ENCODE assay signal across 15 cellular contexts in the genomic region with DNA sequence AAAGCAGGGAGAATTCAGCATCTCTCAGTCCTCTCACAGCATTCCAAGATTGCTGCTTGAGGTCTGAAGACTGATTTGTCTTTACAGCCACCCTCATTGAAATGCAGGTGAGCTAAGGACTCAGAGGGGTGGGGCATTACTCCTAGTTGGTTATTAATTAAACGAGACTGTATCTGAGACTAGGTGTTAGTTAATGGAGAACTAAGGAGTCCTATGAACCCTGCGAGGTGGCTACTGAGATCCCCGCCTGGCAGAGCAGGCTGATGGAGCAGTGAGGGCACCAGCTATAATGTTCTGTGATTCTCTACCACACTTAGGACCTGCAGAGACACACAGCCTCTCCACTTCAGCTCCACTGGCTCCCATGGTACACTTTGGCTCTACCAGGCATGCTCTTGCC.
DNase-seq lines count a peak whose midpoint lies in the region; ATAC-seq, FAIRE-seq and TF ChIP-seq lines count a peak whose summit lies in the region.
"Had no signal": no experiment of that assay in that cellular context is flagged by ENCODE, and none has a peak within 500 bp of the region (broad histone marks: within the 10 kb centered on the region; RNA-seq: fewer than 3 reads in every experiment).

No MANE protein-coding gene starts in this region.

- no peaks in the 10 kb centered on the region for H4K20me1 ChIP-seq in mammary epithelial cell (ENCODE audit: insufficient read depth, low read length)

- peak overlapping the region; percentile 14 for H3K27ac Mint-ChIP-seq in type B pancreatic cell
- H3K27ac Mint-ChIP-seq: CD14-positive monocyte, IgD-negative memory B cell had no signal

- H2BK5ac ChIP-seq in mesendoderm (ENCODE audit: low read length): no peak overlapping the region

- peak overlapping the region; percentile 54 for H3K18ac ChIP-seq in mesendoderm (ENCODE audit: low read length)

- H3K4me1 Mint-ChIP-seq in type B pancreatic cell (ENCODE audit: unreplicated experiment): peaks cover 12% of the 10 kb centered on the region
- H3K4me1 Mint-ChIP-seq: IgD-negative memory B cell had no signal

- dilution Hi-C loops in mammary epithelial cell (cut with HindIII; ENCODE audit: low sequenced_read_pairs): no loop called here

- H2BK120ac ChIP-seq in mesendoderm (ENCODE audit: low read depth, low read length): no peak overlapping the region

- H3K4me3 ChIP-seq in kidney (ENCODE audit: low read length in 2 of 2): no peak overlapping the region
- H3K4me3 ChIP-seq in mesendoderm (ENCODE audit: low read length): no peak overlapping the region
- H3K4me3 ChIP-seq in mammary epithelial cell (replicated peaks in 1 of 3; ENCODE audit: insufficient read depth in 1 of 3, low read depth in 2 of 3, low read length in 3 of 3): no peak overlapping the region

- no peak overlapping the region for H2BK15ac ChIP-seq in mesendoderm (replicated peaks; ENCODE audit: low read depth)

- H3K9me3 Mint-ChIP-seq in type B pancreatic cell: no peaks in the 10 kb centered on the region
- H3K9me3 Mint-ChIP-seq: CD14-positive monocyte, IgD-negative memory B cell had no signal

- WGBS in mesendoderm (ENCODE audit: extremely low coverage, insufficient coverage, low lambda C conversion rate): no CpG with 5 or more reads among the region's 3 CpGs
- WGBS in mammary epithelial cell (ENCODE audit: low coverage, missing lambda C conversion rate): 58% methylated on average over 3 of the region's 3 CpGs

- H3K4me1 ChIP-seq in kidney (ENCODE audit: control insufficient read depth in 1 of 2, insufficient read depth in 1 of 2, low read depth in 1 of 2, low read length in 2 of 2) (peaks cover 11 to 15% of the 10 kb centered on the region in 2 donors), mesendoderm (ENCODE audit: control insufficient read depth, low read depth, low read length) (peaks cover 2% of the 10 kb centered on the region), mammary epithelial cell (ENCODE audit: insufficient read depth, low read length) (no peaks in the 10 kb centered on the region)

- H3K36me3 ChIP-seq in kidney (ENCODE audit: control insufficient read depth in 1 of 2, insufficient read depth in 2 of 2, low read length in 2 of 2) (no peaks in the 10 kb centered on the region), mesendoderm (ENCODE audit: control insufficient read depth, insufficient read depth, low read length) (no peaks in the 10 kb centered on the region), mammary epithelial cell (ENCODE audit: insufficient read depth, low read length) (no peaks in the 10 kb centered on the region)

- H3K4me3 Mint-ChIP-seq in type B pancreatic cell: no peak overlapping the region
- H3K4me3 Mint-ChIP-seq: CD14-positive monocyte, IgD-negative memory B cell had no signal

- no peak overlapping the region for H3K4me2 ChIP-seq in mesendoderm (ENCODE audit: low read length)
- H3K4me2 ChIP-seq in mammary epithelial cell (ENCODE audit: insufficient read depth, low read depth, low read length): no peak overlapping the region

- in situ Hi-C loops in mammary epithelial cell (cut with MboI; ENCODE audit: low sequenced_read_pairs in 2 of 2): no loop called here

- intact Hi-C loops in kidney (cut with DNase I): no loop called here
- intact Hi-C loops in mammary epithelial cell (cut with micrococcal nuclease): no loop called here

- no peaks in the 10 kb centered on the region for H3K27me3 Mint-ChIP-seq in type B pancreatic cell
- H3K27me3 Mint-ChIP-seq: IgD-negative memory B cell had no signal

- peak; percentile 95 for FAIRE-seq in kidney (lab: Jason Lieb, UNC)

- H4K8ac ChIP-seq in mesendoderm (ENCODE audit: low read depth, low read length): no peak overlapping the region

- CTCF ChIA-PET in mammary epithelial cell (lab: Charles Lee; ENCODE audit: low non-redundant PET): no interaction called here

- H3K27me3 ChIP-seq in mesendoderm (ENCODE audit: insufficient read depth, low read length, poor library complexity) (no peaks in the 10 kb centered on the region), mammary epithelial cell (ENCODE audit: insufficient read depth, low read length) (peaks cover 4% of the 10 kb centered on the region)

- H2AK5ac ChIP-seq in mesendoderm (ENCODE audit: low read length): no peak overlapping the region

- no peaks in the 10 kb centered on the region for H3K79me2 ChIP-seq in mesendoderm (ENCODE audit: control insufficient read depth, insufficient read depth, low read length)
- no peaks in the 10 kb centered on the region for H3K79me2 ChIP-seq in mammary epithelial cell (ENCODE audit: insufficient read depth, low read length)

- H3K4ac ChIP-seq in mesendoderm (ENCODE audit: low read depth, low read length): no peak overlapping the region

- DNase-seq in LoVo (ENCODE audit: low spot score) (peak; percentile 1), kidney (no peak), mesendoderm (no peak), type B pancreatic cell (ENCODE audit: extremely low spot score, unreplicated experiment) (no peak), HK-2 (ENCODE audit: unreplicated experiment) (no peak), mammary epithelial cell (no peak)
- DNase-seq: DMS79, H7, Kasumi-1, NCI-H187 treated with DMSO at 0.1 percent for 48 hours, NCI-H526 treated with DMSO at 0.1 percent for 48 hours, SHP77 treated with DMSO at 0.1 percent for 48 hours had no signal

- H3K36me3 Mint-ChIP-seq in type B pancreatic cell: no peaks in the 10 kb centered on the region
- H3K36me3 Mint-ChIP-seq: CD14-positive monocyte, IgD-negative memory B cell had no signal

- no peaks in the 10 kb centered on the region for H3K79me1 ChIP-seq in mesendoderm (ENCODE audit: low read length)

- peak overlapping the region; percentile 19 to 47 for H3K27ac ChIP-seq in kidney (ENCODE audit: low read depth in 2 of 2, low read length in 2 of 2)
- peak overlapping the region; percentile 19 for H3K27ac ChIP-seq in mesendoderm (ENCODE audit: low read depth, low read length)
- H3K27ac ChIP-seq in mammary epithelial cell (ENCODE audit: insufficient read depth, low read depth, low read length): no peak overlapping the region

- no peak overlapping the region for H4K5ac ChIP-seq in mesendoderm (ENCODE audit: low read length)

- H3K56ac ChIP-seq in mesendoderm (ENCODE audit: low read length): no peak overlapping the region

- H3K9me3 ChIP-seq in kidney (ENCODE audit: control insufficient read depth in 1 of 2, low read length in 2 of 2) (no peaks in the 10 kb centered on the region), mammary epithelial cell (replicated peaks; ENCODE audit: insufficient read depth, low read length) (no peaks in the 10 kb centered on the region)

- ATAC-seq in HG02798 (IDR thresholded peaks at IDR 0.05; ENCODE audit: poor library complexity, unreplicated experiment): no peak

- no peak overlapping the region for H2AFZ ChIP-seq in mammary epithelial cell (ENCODE audit: low read depth, low read length)

- TF ChIP-seq CTCF in kidney (IDR thresholded peaks at IDR 0.05; ENCODE audit: borderline replicate concordance, extremely low read depth, insufficient read depth) (no peak), type B pancreatic cell (conservative IDR thresholded peaks at IDR 0.05) (no peak), mammary epithelial cell (conservative IDR thresholded peaks at IDR 0.05 in 1 of 2, IDR thresholded peaks at IDR 0.05 in 1 of 2; ENCODE audit: extremely low read depth in 1 of 2, insufficient read depth in 1 of 2, low read depth in 1 of 2, low read length in 2 of 2) (no peak)

- no TSS peak for BruUV-seq in mammary epithelial cell (replicated peaks; lab: Mats Ljungman, UMichigan)

- H3K9ac ChIP-seq in kidney (ENCODE audit: low read length in 2 of 2) (no peak overlapping the region), mesendoderm (ENCODE audit: low read length) (no peak overlapping the region), mammary epithelial cell (ENCODE audit: insufficient read depth, low read length) (no peak overlapping the region)

- H3K23ac ChIP-seq in mesendoderm (ENCODE audit: low read length): no peak overlapping the region
